ENCODE assay signal across 34 cellular contexts in the genomic region with DNA sequence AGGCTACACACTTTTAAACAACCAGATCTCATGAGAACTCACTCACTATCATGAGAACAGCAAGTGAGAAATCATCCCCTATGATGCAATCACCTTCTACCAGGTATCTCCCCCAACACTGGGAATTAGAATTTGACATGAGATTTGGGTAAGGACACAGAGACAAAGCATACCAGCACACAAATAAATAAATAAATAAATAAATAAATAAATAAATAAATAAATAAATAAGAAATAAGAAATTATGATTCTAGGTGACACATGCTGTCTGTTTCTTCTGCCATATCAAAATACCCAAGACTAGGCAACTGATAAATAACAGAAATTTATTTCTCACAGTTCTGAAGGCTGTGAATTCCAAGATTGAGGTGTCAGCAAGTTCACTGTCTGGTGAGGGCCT.
DNase-seq lines count a peak whose midpoint lies in the region; ATAC-seq, FAIRE-seq and TF ChIP-seq lines count a peak whose summit lies in the region.
"Had no signal": no experiment of that assay in that cellular context is flagged by ENCODE, and none has a peak within 500 bp of the region (broad histone marks: within the 10 kb centered on the region; RNA-seq: fewer than 3 reads in every experiment).

No MANE protein-coding gene starts in this region.

- no peaks in the 10 kb centered on the region for H3K9me3 ChIP-seq in A549
- H3K9me3 ChIP-seq in HEK293 (ENCODE audit: control insufficient read depth, insufficient read depth, low read depth, low read length), result no peaks in the 10 kb centered on the region
- H3K9me3 ChIP-seq in IMR-90 (ENCODE audit: control insufficient read depth, insufficient read depth, low read length), result peaks cover 5% of the 10 kb centered on the region
- H3K9me3 ChIP-seq in HepG2 (ENCODE audit: low read length), result no peaks in the 10 kb centered on the region
- H3K9me3 ChIP-seq in heart right ventricle, result peaks cover 0 to 13% (median 0%) of the 10 kb centered on the region in 11 donors
- no peaks in the 10 kb centered on the region for H3K9me3 ChIP-seq in colonic mucosa
- H3K9me3 ChIP-seq: BE2C; BLaER1; BLaER1 treated with 17β-estradiol and CSF1 and Interleukin-3, amounts not matched to agents 10 nM and 100 nM; Caco-2 had no signal

- H3K9me1 ChIP-seq in IMR-90 (ENCODE audit: insufficient read depth, low read length), result no peaks in the 10 kb centered on the region

- H3K4me2 ChIP-seq in A549 (no peak overlapping the region), IMR-90 (ENCODE audit: low read depth, low read length) (no peak overlapping the region), HepG2 (ENCODE audit: low read depth, low read length) (no peak overlapping the region)
- H3K4me2 ChIP-seq: BLaER1; BLaER1 treated with 17β-estradiol and CSF1 and Interleukin-3, amounts not matched to agents 10 nM and 100 nM had no signal

- no peak overlapping the region for H2AFZ ChIP-seq in IMR-90 (replicated peaks; ENCODE audit: low read length, poor library complexity)
- no peak overlapping the region for H2AFZ ChIP-seq in HepG2 (ENCODE audit: low read length)

- BruUV-seq in IMR-90 (replicated peaks; lab: Mats Ljungman, UMichigan), result no TSS peak
- BruUV-seq in HepG2 (replicated peaks; lab: Mats Ljungman, UMichigan), result no TSS peak

- H4K8ac ChIP-seq in IMR-90 (ENCODE audit: low read depth in 2 of 2, low read length in 2 of 2), result no peak overlapping the region

- H2BK120ac ChIP-seq in IMR-90 (ENCODE audit: low read depth, low read length), result no peak overlapping the region

- in situ Hi-C loops in IMR-90 (cut with MboI; ENCODE audit: low sequenced_read_pairs), result no loop called here
- in situ Hi-C loops in HepG2 (cut with HindIII; ENCODE audit: extremely low pct_ligation_motif_present, low pct_unique_long_range_greater_than_20kb), result no loop called here

- no peak overlapping the region for H3K9ac ChIP-seq in IMR-90 (ENCODE audit: low read depth, low read length)
- H3K9ac ChIP-seq in HepG2 (ENCODE audit: insufficient read depth, low read depth, low read length), result no peak overlapping the region
- no peak overlapping the region for H3K9ac ChIP-seq in colonic mucosa (ENCODE audit: low read depth in 2 of 2, low read length in 2 of 2)
- H3K9ac ChIP-seq: BLaER1; BLaER1 treated with 17β-estradiol and CSF1 and Interleukin-3, amounts not matched to agents 10 nM and 100 nM had no signal

- CTCF ChIA-PET in A549 (lab: Yijun Ruan, JAX) (no interaction called here), HEK293 (lab: Yijun Ruan, JAX) (no interaction called here), IMR-90 (lab: Yijun Ruan, JAX) (no interaction called here), HepG2 (lab: Yijun Ruan, JAX; ENCODE audit: low intra/inter-chr PET ratio, low total read pairs) (no interaction called here)

- no peak overlapping the region for H3K56ac ChIP-seq in IMR-90 (ENCODE audit: extremely low read depth, insufficient read depth, low read length)

- FAIRE-seq in A549 (lab: Jason Lieb, UNC) (no peak), HepG2 (lab: Jason Lieb, UNC) (no peak)
- FAIRE-seq: A204.1, D721Med had no signal

- no peak for TF ChIP-seq RAD21 in A549 (conservative IDR thresholded peaks at IDR 0.05 in 1 of 2, IDR thresholded peaks at IDR 0.05 in 1 of 2)
- TF ChIP-seq RAD21 in IMR-90 (IDR thresholded peaks at IDR 0.05; ENCODE audit: low read length), result no peak
- no peak for TF ChIP-seq RAD21 in HepG2 (CRISPR knock-in tag; IDR thresholded peaks at IDR 0.05)

- H3K23ac ChIP-seq in IMR-90 (ENCODE audit: low read depth, low read length), result no peak overlapping the region

- no peak overlapping the region for H2BK5ac ChIP-seq in IMR-90 (ENCODE audit: low read depth, low read length, poor library complexity, severe bottlenecking)

- ATAC-seq in A549, result no peak
- no peak for ATAC-seq in IMR-90 (ENCODE audit: low read depth)
- ATAC-seq in HepG2, result no peak
- no peak for ATAC-seq in heart right ventricle
- no peak for ATAC-seq in GM18511 (IDR thresholded peaks at IDR 0.05; ENCODE audit: unreplicated experiment)
- ATAC-seq: CD8-positive, alpha-beta T cell had no signal

- H3K4me1 ChIP-seq in A549 (no peaks in the 10 kb centered on the region), HEK293 (ENCODE audit: control insufficient read depth, insufficient read depth, low read length) (no peaks in the 10 kb centered on the region), IMR-90 (ENCODE audit: control insufficient read depth, insufficient read depth, low read length) (no peaks in the 10 kb centered on the region), HepG2 (ENCODE audit: insufficient read depth, low read length) (no peaks in the 10 kb centered on the region), heart right ventricle (no peaks in the 10 kb centered on the region), colonic mucosa (no peaks in the 10 kb centered on the region)
- H3K4me1 ChIP-seq: BE2C; BLaER1; BLaER1 treated with 17β-estradiol and CSF1 and Interleukin-3, amounts not matched to agents 10 nM and 100 nM; Caco-2 had no signal

- H3K14ac ChIP-seq in IMR-90 (replicated peaks; ENCODE audit: low read depth, low read length), result no peak overlapping the region

- H3K27me3 ChIP-seq in IMR-90 (ENCODE audit: control insufficient read depth, insufficient read depth, low read length) (no peaks in the 10 kb centered on the region), HepG2 (ENCODE audit: control insufficient read depth in 1 of 2, insufficient read depth in 2 of 2, low read length in 2 of 2) (no peaks in the 10 kb centered on the region), heart right ventricle (no peaks in the 10 kb centered on the region), colonic mucosa (no peaks in the 10 kb centered on the region)
- H3K27me3 ChIP-seq: BE2C; BLaER1; BLaER1 treated with 17β-estradiol and CSF1 and Interleukin-3, amounts not matched to agents 10 nM and 100 nM had no signal

- no peak overlapping the region for H4K5ac ChIP-seq in IMR-90 (ENCODE audit: low read depth, low read length)

- H3K18ac ChIP-seq in IMR-90 (ENCODE audit: low read depth, low read length), result no peak overlapping the region

- H3K4me3 ChIP-seq in A549 (no peak overlapping the region), HEK293 (ENCODE audit: low read depth, low read length) (no peak overlapping the region), IMR-90 (ENCODE audit: insufficient read depth, low read depth, low read length) (no peak overlapping the region), HepG2 (replicated peaks in 1 of 3; ENCODE audit: insufficient read depth in 1 of 3, low read depth in 2 of 3, low read length in 3 of 3) (no peak overlapping the region), heart right ventricle (no peak overlapping the region), colonic mucosa (no peak overlapping the region)
- H3K4me3 ChIP-seq: BLaER1; BLaER1 treated with 17β-estradiol and CSF1 and Interleukin-3, amounts not matched to agents 10 nM and 100 nM had no signal

- H4K20me1 ChIP-seq in IMR-90 (ENCODE audit: insufficient read depth, low read length), result no peaks in the 10 kb centered on the region
- no peaks in the 10 kb centered on the region for H4K20me1 ChIP-seq in HepG2 (ENCODE audit: insufficient read depth, low read length)
- H4K20me1 ChIP-seq: BLaER1; BLaER1 treated with 17β-estradiol and CSF1 and Interleukin-3, amounts not matched to agents 10 nM and 100 nM had no signal

- dilution Hi-C loops in IMR-90 (cut with HindIII; ENCODE audit: low sequenced_read_pairs, unreplicated experiment), result no loop called here

- H3K27ac ChIP-seq in A549, result no peak overlapping the region
- H3K27ac ChIP-seq in HEK293 (ENCODE audit: extremely low read depth, low read depth, low read length), result no peak overlapping the region
- H3K27ac ChIP-seq in IMR-90 (ENCODE audit: insufficient read depth, low read length), result no peak overlapping the region
- no peak overlapping the region for H3K27ac ChIP-seq in HepG2 (ENCODE audit: extremely low read length, insufficient read depth, low read length)
- H3K27ac ChIP-seq in heart right ventricle, result no peak overlapping the region
- no peak overlapping the region for H3K27ac ChIP-seq in colonic mucosa
- H3K27ac ChIP-seq: 22Rv1; BLaER1; BLaER1 treated with 17β-estradiol and CSF1 and Interleukin-3, amounts not matched to agents 10 nM and 100 nM; C4-2B had no signal

- no peak overlapping the region for H4K91ac ChIP-seq in IMR-90 (ENCODE audit: insufficient read depth, low read depth, low read length)

- no peak overlapping the region for H2BK15ac ChIP-seq in IMR-90 (ENCODE audit: low read depth, low read length)

- no peaks in the 10 kb centered on the region for H3K79me2 ChIP-seq in HepG2 (ENCODE audit: insufficient read depth, low read length)

- no peak overlapping the region for H2AK9ac ChIP-seq in IMR-90 (replicated peaks; ENCODE audit: low read depth, low read length, poor library complexity)

- H3K4ac ChIP-seq in IMR-90 (ENCODE audit: low read depth, low read length), result no peak overlapping the region

- no peak for TF ChIP-seq CTCF in A549 (IDR thresholded peaks at IDR 0.05)
- TF ChIP-seq CTCF in HEK293 (tag by site-specific recombination; IDR thresholded peaks at IDR 0.05), result no peak
- no peak for TF ChIP-seq CTCF in IMR-90 (conservative IDR thresholded peaks at IDR 0.05; ENCODE audit: low read depth, low read length)
- TF ChIP-seq CTCF in HepG2 (CRISPR knock-in tag; IDR thresholded peaks at IDR 0.05), result no peak
- TF ChIP-seq CTCF in heart right ventricle (IDR thresholded peaks at IDR 0.05), result no peak
- no peak for TF ChIP-seq CTCF in colonic mucosa (IDR thresholded peaks at IDR 0.05)

- intact Hi-C loops in IMR-90 (cut with micrococcal nuclease), result no loop called here
- intact Hi-C loops in HepG2 (cut with micrococcal nuclease; ENCODE audit: unreplicated experiment), result no loop called here
- intact Hi-C loops in heart right ventricle (cut with DNase I), result no loop called here
- intact Hi-C loops in colonic mucosa (cut with DNase I), result no loop called here

- H2BK20ac ChIP-seq in IMR-90 (ENCODE audit: low read depth, low read length), result no peak overlapping the region

- H3K36me3 ChIP-seq in HEK293 (ENCODE audit: control insufficient read depth in 2 of 2, insufficient read depth in 1 of 2, low read length in 2 of 2), result no peaks in the 10 kb centered on the region
- no peaks in the 10 kb centered on the region for H3K36me3 ChIP-seq in IMR-90 (ENCODE audit: control insufficient read depth, insufficient read depth, low read length)
- no peaks in the 10 kb centered on the region for H3K36me3 ChIP-seq in HepG2 (replicated peaks in 1 of 2; ENCODE audit: control insufficient read depth in 1 of 2, insufficient read depth in 2 of 2, low read length in 2 of 2)
- H3K36me3 ChIP-seq in heart right ventricle, result no peaks in the 10 kb centered on the region
- H3K36me3 ChIP-seq in colonic mucosa, result no peaks in the 10 kb centered on the region
- H3K36me3 ChIP-seq: BE2C; BLaER1; BLaER1 treated with 17β-estradiol and CSF1 and Interleukin-3, amounts not matched to agents 10 nM and 100 nM had no signal

- no peaks in the 10 kb centered on the region for H3K79me1 ChIP-seq in IMR-90 (ENCODE audit: low read depth in 1 of 2, low read length in 2 of 2)

- no peak for TF ChIP-seq EP300 in A549 (IDR thresholded peaks at IDR 0.05)
- no peak for TF ChIP-seq EP300 in HepG2 (IDR thresholded peaks at IDR 0.05; ENCODE audit: low read depth in 2 of 2, low read length in 2 of 2)
- TF ChIP-seq EP300 in HepG2 (CRISPR knock-in tag; IDR thresholded peaks at IDR 0.05; ENCODE audit: borderline replicate concordance), result no peak

- no peak overlapping the region for H2AK5ac ChIP-seq in IMR-90 (ENCODE audit: low read depth, low read length)

- POLR2A ChIA-PET in A549 (lab: Yijun Ruan, JAX), result no interaction called here
- POLR2A ChIA-PET in HEK293 (lab: Yijun Ruan, JAX), result no interaction called here
- POLR2A ChIA-PET in IMR-90 (lab: Charles Lee; ENCODE audit: unreplicated experiment), result no interaction called here
- POLR2A ChIA-PET in HepG2 (lab: Yijun Ruan, JAX), result no interaction called here

- no peak for TF ChIP-seq POLR2A in A549 (IDR thresholded peaks at IDR 0.05; ENCODE audit: low read length)
- TF ChIP-seq POLR2A in IMR-90 (IDR thresholded peaks at IDR 0.05; ENCODE audit: low read depth, low read length), result no peak
- TF ChIP-seq POLR2A in HepG2 (IDR thresholded peaks at IDR 0.05; ENCODE audit: insufficient read depth in 1 of 2, low read depth in 2 of 2, low read length in 2 of 2), result no peak
- no peak for TF ChIP-seq POLR2A in erythroblast (IDR thresholded peaks at IDR 0.05; ENCODE audit: low read length)

- DNase-seq in A549 (ENCODE audit: low read depth in 1 of 2, low spot score in 1 of 2) (no peak), IMR-90 (no peak), HepG2 (ENCODE audit: low spot score) (no peak), erythroblast (lab: John Stamatoyannopoulos, UW) (no peak), heart right ventricle (no peak), colonic mucosa (no peak)
- DNase-seq: 8988T; ACHN; AML-193; BE2C; C1 segment of cervical spinal cord; Caco-2; Calu3; CD4-positive, alpha-beta memory T cell; CD4-positive, alpha-beta T cell; CD4-positive, CD25-positive, alpha-beta regulatory T cell; CD8-positive, alpha-beta memory T cell; CD8-positive, alpha-beta T cell; COR-L47; DMS 273 treated with DMSO at 0.1 percent for 48 hours; DMS153; DMS53; DMS79; DMS79 treated with DMSO at 0.1 percent for 48 hours; DND-41; EL had no signal
